10 cellular contexts compared by ENCODE assay signal in genomic region chrY:13343307-13343946, GRCh38.
DNase-seq lines count a peak whose midpoint lies in the region; ATAC-seq, FAIRE-seq and TF ChIP-seq lines count a peak whose summit lies in the region.
"Had no signal": no experiment of that assay in that cellular context is flagged by ENCODE, and none has a peak within 500 bp of the region (broad histone marks: within the 10 kb centered on the region; RNA-seq: fewer than 3 reads in every experiment).

No MANE protein-coding gene starts in this region.

- DNase-seq in EL (peak; percentile 20), NCI-H2196 (lab: John Stamatoyannopoulos, UW; ENCODE audit: unreplicated experiment) (peak; percentile 36), amniotic epithelial cell (ENCODE audit: low read depth) (peak; percentile 36), pons (ENCODE audit: low spot score) (peak; percentile 50), urothelium cell line (ENCODE audit: low spot score) (no peak), DMS53 (lab: John Stamatoyannopoulos, UW) (no peak)
- DNase-seq in effector CD4-positive, alpha-beta T cell: no peak
- DNase-seq: spleen had no signal

- no peak for FAIRE-seq in urothelium cell line (lab: Jason Lieb, UNC)
- FAIRE-seq: endometrium had no signal

- no peak for ATAC-seq in SK-N-SH treated with all-trans-retinoic acid at 6 μM for 48 hours

TF ChIP-seq in SK-N-SH treated with all-trans-retinoic acid at 6 μM for 48 hours, 23 proteins besides CTCF, POLR2A, EP300 and RAD21:
- TF ChIP-seq, protein P1, sequence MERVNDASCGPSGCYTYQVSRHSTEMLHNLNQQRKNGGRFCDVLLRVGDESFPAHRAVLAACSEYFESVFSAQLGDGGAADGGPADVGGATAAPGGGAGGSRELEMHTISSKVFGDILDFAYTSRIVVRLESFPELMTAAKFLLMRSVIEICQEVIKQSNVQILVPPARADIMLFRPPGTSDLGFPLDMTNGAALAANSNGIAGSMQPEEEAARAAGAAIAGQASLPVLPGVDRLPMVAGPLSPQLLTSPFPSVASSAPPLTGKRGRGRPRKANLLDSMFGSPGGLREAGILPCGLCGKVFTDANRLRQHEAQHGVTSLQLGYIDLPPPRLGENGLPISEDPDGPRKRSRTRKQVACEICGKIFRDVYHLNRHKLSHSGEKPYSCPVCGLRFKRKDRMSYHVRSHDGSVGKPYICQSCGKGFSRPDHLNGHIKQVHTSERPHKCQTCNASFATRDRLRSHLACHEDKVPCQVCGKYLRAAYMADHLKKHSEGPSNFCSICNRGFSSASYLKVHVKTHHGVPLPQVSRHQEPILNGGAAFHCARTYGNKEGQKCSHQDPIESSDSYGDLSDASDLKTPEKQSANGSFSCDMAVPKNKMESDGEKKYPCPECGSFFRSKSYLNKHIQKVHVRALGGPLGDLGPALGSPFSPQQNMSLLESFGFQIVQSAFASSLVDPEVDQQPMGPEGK (CRISPR knock-in tag; IDR thresholded peaks at IDR 0.05; ENCODE audit: borderline replicate concordance): no peak

Comparison
In these comparisons a context has a peak if more than half of its experiments do, and no peak if none do; other contexts are left out.
1. DNase-seq: peak in EL (single experiment), NCI-H2196 (single experiment), amniotic epithelial cell (single experiment) and pons (single experiment); none in urothelium cell line (single experiment), effector CD4-positive, alpha-beta T cell (single experiment) and DMS53 (single experiment).